In the genomic region with DNA sequence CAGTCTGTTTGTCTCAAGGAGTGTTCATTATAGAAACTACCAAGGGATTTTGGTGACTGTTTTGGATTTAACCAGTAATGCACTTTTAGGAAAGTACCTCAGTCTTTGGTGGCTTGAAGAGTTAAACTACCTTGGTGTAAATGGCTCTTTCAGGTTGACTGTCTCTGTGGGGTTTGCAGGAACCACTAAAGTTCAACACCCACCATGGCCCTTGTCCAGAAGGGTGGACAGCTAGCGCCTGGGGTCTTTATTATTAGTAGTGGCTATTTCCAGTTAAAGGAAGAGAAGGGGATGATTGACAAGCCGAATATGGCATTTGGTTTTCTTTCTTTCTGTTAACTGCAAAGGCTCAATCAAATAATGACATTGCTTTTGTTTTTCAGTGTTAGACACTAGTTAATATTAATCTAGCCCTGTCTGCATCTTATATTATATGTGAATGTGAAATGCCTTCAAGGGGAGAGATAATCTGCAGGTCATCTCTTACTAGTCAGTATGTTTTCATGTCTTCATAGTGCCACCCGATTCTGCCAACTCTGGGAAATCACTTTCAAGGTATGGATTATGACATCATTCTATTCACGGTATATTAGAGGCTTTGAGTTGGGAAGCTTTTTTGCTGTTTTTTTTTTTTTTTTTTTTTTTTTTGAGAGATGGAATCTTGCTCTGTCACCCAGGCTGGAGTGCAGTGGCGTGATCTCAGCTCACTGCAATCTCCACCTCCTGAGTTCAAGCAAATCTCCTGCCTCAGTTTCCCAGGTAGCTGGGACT, we compare ENCODE assay signal across 12 cellular contexts. TPM values are rescaled to one million over a fixed set of nuclear protein-coding genes. Genes with fewer than 3 reads are reported as not detected.
DNase-seq lines count a peak whose midpoint lies in the region; ATAC-seq, FAIRE-seq and TF ChIP-seq lines count a peak whose summit lies in the region.
"Had no signal": no experiment of that assay in that cellular context is flagged by ENCODE, and none has a peak within 500 bp of the region (broad histone marks: within the 10 kb centered on the region; RNA-seq: fewer than 3 reads in every experiment).

No MANE protein-coding gene starts in this region.

- no peak overlapping the region for H2BK15ac ChIP-seq in neuronal stem cell (ENCODE audit: low read length)

- H2AFZ ChIP-seq in KMS-11 (ENCODE audit: low read depth): no peak overlapping the region
- no peak overlapping the region for H2AFZ ChIP-seq in neuronal stem cell (ENCODE audit: low read length)

- no peak overlapping the region for H2BK12ac ChIP-seq in neuronal stem cell (ENCODE audit: low read length)

- no peak overlapping the region for H4K8ac ChIP-seq in neuronal stem cell (ENCODE audit: low read depth, low read length)

- H3K79me2 ChIP-seq in KMS-11 (ENCODE audit: insufficient read depth, low read depth): peaks cover 13% of the 10 kb centered on the region; the same call in 1 of the 2 replicates

- H3K4me2 ChIP-seq in BLaER1 treated with 17β-estradiol and CSF1 and Interleukin-3, amounts not matched to agents 10 nM and 100 nM: peak overlapping the region; percentile 62 to 81 (median 69)
- H3K4me2 ChIP-seq in KMS-11 (peak overlapping the region; percentile 17; the same call in 1 of the 2 replicates), neuronal stem cell (ENCODE audit: insufficient read depth, low read length, poor library complexity, severe bottlenecking) (no peak overlapping the region)

- H2BK120ac ChIP-seq in neuronal stem cell (ENCODE audit: low read depth, low read length): no peak overlapping the region

- H3K36me3 ChIP-seq in BLaER1 treated with 17β-estradiol and CSF1 and Interleukin-3, amounts not matched to agents 10 nM and 100 nM: peaks cover 0 to 43% (median 19%) of the 10 kb centered on the region in 11 experiments; a peak in 16 of 22 replicates
- H3K36me3 ChIP-seq in KMS-11 (ENCODE audit: insufficient read depth) (no peaks in the 10 kb centered on the region), colonic mucosa (no peaks in the 10 kb centered on the region), small intestine (ENCODE audit: control insufficient read depth in 2 of 2, insufficient read depth in 2 of 2, low read length in 2 of 2) (no peaks in the 10 kb centered on the region), neuronal stem cell (replicated peaks in 1 of 2; ENCODE audit: control insufficient read depth in 2 of 2, insufficient read depth in 2 of 2, low read length in 2 of 2) (peaks cover 0 to 2% of the 10 kb centered on the region in 2 donors)

- no peak overlapping the region for H3K9ac ChIP-seq in BLaER1 treated with 17β-estradiol and CSF1 and Interleukin-3, amounts not matched to agents 10 nM and 100 nM
- H3K9ac ChIP-seq in KMS-11: no peak overlapping the region
- H3K9ac ChIP-seq in colonic mucosa (ENCODE audit: low read depth in 2 of 2, low read length in 2 of 2): no peak overlapping the region
- no peak overlapping the region for H3K9ac ChIP-seq in neuronal stem cell (ENCODE audit: low read depth, low read length, poor library complexity)

- no peak overlapping the region for H3K18ac ChIP-seq in neuronal stem cell (ENCODE audit: low read length)

- 75 to 85% (median 82%) methylated on average over 5 of the region's 5 CpGs for WGBS in small intestine, 3 donors
- WGBS in neuronal stem cell (ENCODE audit: extremely low coverage in 2 of 2, insufficient read length in 2 of 2, insufficient replicate concordance in 1 of 2), 2 donors: no CpG with 5 or more reads among the region's 5 CpGs

- H3K27ac ChIP-seq in BLaER1 treated with 17β-estradiol and CSF1 and Interleukin-3, amounts not matched to agents 10 nM and 100 nM: peak overlapping the region in 4 of 11 experiments; percentile 23 to 56 (median 42); a peak in 4 of 22 replicates
- H3K27ac ChIP-seq in KMS-11 (no peak overlapping the region), colonic mucosa (no peak overlapping the region), small intestine (ENCODE audit: low read depth in 1 of 2, low read length in 1 of 2) (peak overlapping the region in 1 of 2 donors; percentile 20), neuronal stem cell (replicated peaks; ENCODE audit: low read length) (no peak overlapping the region)

- TF ChIP-seq CTCF in KMS-11 (conservative IDR thresholded peaks at IDR 0.05; ENCODE audit: low read depth, low read length) (no peak), colonic mucosa (IDR thresholded peaks at IDR 0.05) (no peak)

- H4K91ac ChIP-seq in neuronal stem cell (ENCODE audit: low read depth, low read length, poor library complexity): no peak overlapping the region

- H3K14ac ChIP-seq in neuronal stem cell (ENCODE audit: low read length): no peak overlapping the region

- peaks cover 74 to 85% (median 85%) of the 10 kb centered on the region in 11 experiments for H4K20me1 ChIP-seq in BLaER1 treated with 17β-estradiol and CSF1 and Interleukin-3, amounts not matched to agents 10 nM and 100 nM
- H4K20me1 ChIP-seq in KMS-11 (ENCODE audit: insufficient read depth): peaks cover 9% of the 10 kb centered on the region; the same call in 1 of the 2 replicates

- H3K27me3 ChIP-seq in BLaER1 treated with 17β-estradiol and CSF1 and Interleukin-3, amounts not matched to agents 10 nM and 100 nM: no peaks in the 10 kb centered on the region
- H3K27me3 ChIP-seq in KMS-11 (ENCODE audit: insufficient read depth, low read depth) (no peaks in the 10 kb centered on the region), colonic mucosa (no peaks in the 10 kb centered on the region), small intestine (ENCODE audit: control insufficient read depth in 2 of 2, insufficient read depth in 2 of 2, low read length in 2 of 2) (no peaks in the 10 kb centered on the region), neuronal stem cell (ENCODE audit: control insufficient read depth in 3 of 3, insufficient read depth in 3 of 3, low read depth in 1 of 3, low read length in 3 of 3) (no peaks in the 10 kb centered on the region)

- H3K4ac ChIP-seq in neuronal stem cell (ENCODE audit: low read length): no peak overlapping the region

- intact Hi-C loops in colonic mucosa (cut with DNase I): no loop called here

- ATAC-seq in GM18873 (IDR thresholded peaks at IDR 0.05; ENCODE audit: low FRiP score, unreplicated experiment): peak; percentile 35

- DNase-seq in medulla oblongata (ENCODE audit: extremely low spot score): peak; percentile 21
- no peak for DNase-seq in NCI-H2227 (lab: John Stamatoyannopoulos, UW; ENCODE audit: unreplicated experiment)
- no peak for DNase-seq in colonic mucosa
- no peak for DNase-seq in small intestine
- no peak for DNase-seq in neuronal stem cell (ENCODE audit: low spot score)
- DNase-seq: Kasumi-1, NCI-H748 treated with DMSO at 0.1 percent for 48 hours had no signal

- peaks cover 3% of the 10 kb centered on the region for H3K79me1 ChIP-seq in neuronal stem cell (ENCODE audit: low read depth, low read length)

- no peak for FAIRE-seq in small intestine (lab: Jason Lieb, UNC)
- FAIRE-seq: D721Med, TTC549 had no signal

- H2BK5ac ChIP-seq in neuronal stem cell (ENCODE audit: low read length): no peak overlapping the region

- no peak overlapping the region for H3K23ac ChIP-seq in neuronal stem cell (ENCODE audit: low read depth, low read length, poor library complexity)

- H2AK5ac ChIP-seq in neuronal stem cell (ENCODE audit: low read depth, low read length): no peak overlapping the region

- H3K9me3 ChIP-seq in BLaER1 treated with 17β-estradiol and CSF1 and Interleukin-3, amounts not matched to agents 10 nM and 100 nM (replicated peaks in 1 of 11): peaks cover 0 to 26% (median 5%) of the 10 kb centered on the region in 11 experiments; a peak in 10 of 22 replicates
- H3K9me3 ChIP-seq in colonic mucosa (no peaks in the 10 kb centered on the region), small intestine (ENCODE audit: control insufficient read depth, low read depth) (no peaks in the 10 kb centered on the region), neuronal stem cell (replicated peaks in 1 of 2; ENCODE audit: control insufficient read depth in 2 of 2, insufficient read depth in 1 of 2, low read depth in 1 of 2, low read length in 2 of 2) (no peaks in the 10 kb centered on the region)

- H3K4me3 ChIP-seq in BLaER1 treated with 17β-estradiol and CSF1 and Interleukin-3, amounts not matched to agents 10 nM and 100 nM: no peak overlapping the region
- H3K4me3 ChIP-seq in KMS-11 (IDR thresholded peaks at IDR 0.05; ENCODE audit: insufficient read depth, low read depth, low read length) (no peak overlapping the region), colonic mucosa (no peak overlapping the region), small intestine (ENCODE audit: low read depth in 1 of 2, low read length in 2 of 2) (no peak overlapping the region), neuronal stem cell (ENCODE audit: low read length in 2 of 2) (no peak overlapping the region)

- peaks cover 49 to 83% (median 67%) of the 10 kb centered on the region in 10 experiments for H3K4me1 ChIP-seq in BLaER1 treated with 17β-estradiol and CSF1 and Interleukin-3, amounts not matched to agents 10 nM and 100 nM
- H3K4me1 ChIP-seq in KMS-11 (ENCODE audit: low read depth, poor library complexity, severe bottlenecking): peaks cover 76% of the 10 kb centered on the region
- H3K4me1 ChIP-seq in colonic mucosa: no peaks in the 10 kb centered on the region
- H3K4me1 ChIP-seq in small intestine (ENCODE audit: control insufficient read depth in 2 of 2, insufficient read depth in 1 of 2, low read depth in 1 of 2, low read length in 1 of 2): peaks cover 0 to 8% of the 10 kb centered on the region in 2 donors
- H3K4me1 ChIP-seq in neuronal stem cell (ENCODE audit: control insufficient read depth in 2 of 2, insufficient read depth in 1 of 2, low read depth in 1 of 2, low read length in 2 of 2): peaks cover 20 to 30% of the 10 kb centered on the region in 2 donors

RNA-seq across cellular contexts. Expression of a gene that starts 56.4 kb away (rescaled TPM):
- total RNA-seq in colonic mucosa: 10 to 100 TPM; 26.8 to 30.7 TPM
- 10 to 100 TPM in 1 of 3 donors, 1 to 10 TPM in 2; 8.5 to 18.1 (median 9.5) TPM for polyA plus RNA-seq in small intestine
- 89.8 TPM for polyA plus RNA-seq in neuronal stem cell (2013, experiment 1 of 2)
- 89.7 TPM for polyA plus RNA-seq in neuronal stem cell (2013, experiment 2 of 2)
